ENCODE assay signal across 16 cellular contexts in the genomic region with DNA sequence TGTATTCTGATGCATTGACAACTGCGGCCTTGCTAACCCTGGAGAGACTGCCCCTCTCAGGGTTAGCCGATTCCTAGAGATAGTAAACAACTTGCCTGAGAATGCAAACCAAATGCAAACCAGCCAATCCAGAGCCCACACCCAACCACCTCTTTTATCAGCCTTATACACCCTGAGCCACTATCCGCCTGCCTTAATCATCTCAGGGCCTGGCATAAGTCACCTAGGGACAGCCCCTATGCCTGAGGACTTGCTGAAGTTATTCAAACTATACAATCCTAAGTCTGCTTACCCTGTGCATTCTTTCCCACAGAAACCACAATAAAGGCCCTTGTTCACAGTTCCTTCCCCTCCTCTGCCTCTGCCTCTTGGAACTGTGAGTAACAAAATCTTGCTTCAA.
A peak's percentile ranks its signal among the peaks of the same experiment; 100 is the strongest.
DNase-seq lines count a peak whose midpoint lies in the region; ATAC-seq, FAIRE-seq and TF ChIP-seq lines count a peak whose summit lies in the region.
"Had no signal": no experiment of that assay in that cellular context is flagged by ENCODE, and none has a peak within 500 bp of the region (broad histone marks: within the 10 kb centered on the region; RNA-seq: fewer than 3 reads in every experiment).

No MANE protein-coding gene starts in this region.

- H3K23ac ChIP-seq in mesendoderm (ENCODE audit: low read length): no peak overlapping the region

- WGBS in mesendoderm (ENCODE audit: extremely low coverage, insufficient coverage, low lambda C conversion rate): no CpG with 5 or more reads among the region's 3 CpGs
- 91 to 93% methylated on average over 3 of the region's 3 CpGs for WGBS in aorta, 2 donors

- no peak overlapping the region for H3K9ac ChIP-seq in mesendoderm (ENCODE audit: low read length)

- H3K4me2 ChIP-seq in mesendoderm (ENCODE audit: low read length): no peak overlapping the region
- H3K4me2 ChIP-seq: smooth muscle cell had no signal

- H2BK15ac ChIP-seq in mesendoderm (replicated peaks; ENCODE audit: low read depth): no peak overlapping the region

- H3K56ac ChIP-seq in mesendoderm (ENCODE audit: low read length): no peak overlapping the region

- ATAC-seq in SK-N-SH treated with all-trans-retinoic acid at 6 μM for 48 hours (no peak), aorta (ENCODE audit: low FRiP score) (no peak)

- H3K27me3 ChIP-seq in mesendoderm (ENCODE audit: insufficient read depth, low read length, poor library complexity): no peaks in the 10 kb centered on the region
- H3K27me3 ChIP-seq in aorta (ENCODE audit: control insufficient read depth in 1 of 2, insufficient read depth in 2 of 2, low read length in 1 of 2): no peaks in the 10 kb centered on the region

- peaks cover 2% of the 10 kb centered on the region for H3K27me3 Mint-ChIP-seq in T-helper 2 cell treated with Interferon-gamma antibody and Interleukin-4, amounts not matched to agents 5 μg/mL and 100 μg/mL, for 36 hours (ENCODE audit: low read depth)

- no peak overlapping the region for H3K27ac ChIP-seq in mesendoderm (ENCODE audit: low read depth, low read length)
- H3K27ac ChIP-seq in aorta (ENCODE audit: low read depth in 1 of 2, low read length in 2 of 2): no peak overlapping the region

- no peak overlapping the region for H4K5ac ChIP-seq in mesendoderm (ENCODE audit: low read length)

- no peak for TF ChIP-seq CTCF in D721Med (IDR thresholded peaks at IDR 0.05; ENCODE audit: insufficient read depth, missing control alignments)

- no peaks in the 10 kb centered on the region for H3K36me3 Mint-ChIP-seq in T-helper 2 cell treated with Interferon-gamma antibody and Interleukin-4, amounts not matched to agents 5 μg/mL and 100 μg/mL, for 36 hours (ENCODE audit: low read depth)
- H3K36me3 Mint-ChIP-seq: immature natural killer cell, mesothelial cell of epicardium had no signal

- H3K36me3 ChIP-seq in mesendoderm (ENCODE audit: control insufficient read depth, insufficient read depth, low read length): no peaks in the 10 kb centered on the region
- no peaks in the 10 kb centered on the region for H3K36me3 ChIP-seq in aorta (ENCODE audit: control insufficient read depth in 1 of 2, insufficient read depth in 2 of 2, low read length in 1 of 2)

- no peak overlapping the region for H3K18ac ChIP-seq in mesendoderm (ENCODE audit: low read length)

- peak; percentile 49 for DNase-seq in stimulated activated CD4-positive, alpha-beta T cell treated with anti-CD3 and anti-CD28 coated beads, Interleukin-15, amount 100 ng/mL, for 24 hours
- DNase-seq in stimulated activated CD4-positive, alpha-beta T cell treated with anti-CD3 and anti-CD28 coated beads, Interleukin-12 subunit alpha, Interleukin-12 subunit beta, amount 100 ng/mL, for 4 hours: no peak
- peak; percentile 15 for DNase-seq in T-helper 2 cell treated with Interferon-gamma antibody and Interleukin-4, amounts not matched to agents 5 μg/mL and 100 μg/mL, for 36 hours (ENCODE audit: low spot score)
- DNase-seq in mesendoderm (peak; percentile 21), D721Med (ENCODE audit: insufficient read length, low spot score) (no peak), NCI-H345 (lab: John Stamatoyannopoulos, UW) (no peak), aorta (no peak)
- DNase-seq: AML-193; effector CD4-positive, alpha-beta T cell; immature natural killer cell; KBM-7; NCI-H1417 treated with DMSO at 0.1 percent for 48 hours; T-helper 9 cell had no signal

- no peaks in the 10 kb centered on the region for H3K79me2 ChIP-seq in mesendoderm (ENCODE audit: control insufficient read depth, insufficient read depth, low read length)

- H2BK120ac ChIP-seq in mesendoderm (ENCODE audit: low read depth, low read length): no peak overlapping the region

- H3K9me3 ChIP-seq in aorta (ENCODE audit: control insufficient read depth, low read length): no peaks in the 10 kb centered on the region

- H3K27ac Mint-ChIP-seq in T-helper 2 cell treated with Interferon-gamma antibody and Interleukin-4, amounts not matched to agents 5 μg/mL and 100 μg/mL, for 36 hours: no peak overlapping the region
- H3K27ac Mint-ChIP-seq: immature natural killer cell, mesothelial cell of epicardium had no signal

- H3K79me1 ChIP-seq in mesendoderm (ENCODE audit: low read length): no peaks in the 10 kb centered on the region

- no peak overlapping the region for H3K4me3 Mint-ChIP-seq in T-helper 2 cell treated with Interferon-gamma antibody and Interleukin-4, amounts not matched to agents 5 μg/mL and 100 μg/mL, for 36 hours
- H3K4me3 Mint-ChIP-seq: immature natural killer cell, mesothelial cell of epicardium had no signal

- H3K4me1 ChIP-seq in mesendoderm (ENCODE audit: control insufficient read depth, low read depth, low read length) (peaks cover 13% of the 10 kb centered on the region), aorta (ENCODE audit: control insufficient read depth in 1 of 2, insufficient read depth in 2 of 2, low read length in 2 of 2) (no peaks in the 10 kb centered on the region)

- intact Hi-C loops in aorta (cut with DNase I): no loop called here

- H3K4ac ChIP-seq in mesendoderm (ENCODE audit: low read depth, low read length): no peak overlapping the region

- H3K4me3 ChIP-seq in mesendoderm (ENCODE audit: low read length) (no peak overlapping the region), aorta (ENCODE audit: low read length in 2 of 2) (no peak overlapping the region)
- H3K4me3 ChIP-seq: smooth muscle cell had no signal

- no peak overlapping the region for H2AK5ac ChIP-seq in mesendoderm (ENCODE audit: low read length)

- H3K9me3 Mint-ChIP-seq in T-helper 2 cell treated with Interferon-gamma antibody and Interleukin-4, amounts not matched to agents 5 μg/mL and 100 μg/mL, for 36 hours: no peaks in the 10 kb centered on the region
- H3K9me3 Mint-ChIP-seq: immature natural killer cell, mesothelial cell of epicardium had no signal

- H3K4me1 Mint-ChIP-seq in T-helper 2 cell treated with Interferon-gamma antibody and Interleukin-4, amounts not matched to agents 5 μg/mL and 100 μg/mL, for 36 hours (ENCODE audit: low read depth): peaks cover 6% of the 10 kb centered on the region
- H3K4me1 Mint-ChIP-seq: immature natural killer cell, mesothelial cell of epicardium had no signal

- no peak overlapping the region for H2BK5ac ChIP-seq in mesendoderm (ENCODE audit: low read length)

- no peak overlapping the region for H4K8ac ChIP-seq in mesendoderm (ENCODE audit: low read depth, low read length)

- no peak for FAIRE-seq in D721Med (lab: Jason Lieb, UNC)

TF ChIP-seq in SK-N-SH treated with all-trans-retinoic acid at 6 μM for 48 hours, 23 proteins besides CTCF, POLR2A, EP300 and RAD21:
- no peak for TF ChIP-seq CSDC2 (CRISPR knock-in tag; IDR thresholded peaks at IDR 0.05)
- TF ChIP-seq ZNF565 (CRISPR knock-in tag; conservative IDR thresholded peaks at IDR 0.05; ENCODE audit: low read depth): no peak
- TF ChIP-seq, protein P1, sequence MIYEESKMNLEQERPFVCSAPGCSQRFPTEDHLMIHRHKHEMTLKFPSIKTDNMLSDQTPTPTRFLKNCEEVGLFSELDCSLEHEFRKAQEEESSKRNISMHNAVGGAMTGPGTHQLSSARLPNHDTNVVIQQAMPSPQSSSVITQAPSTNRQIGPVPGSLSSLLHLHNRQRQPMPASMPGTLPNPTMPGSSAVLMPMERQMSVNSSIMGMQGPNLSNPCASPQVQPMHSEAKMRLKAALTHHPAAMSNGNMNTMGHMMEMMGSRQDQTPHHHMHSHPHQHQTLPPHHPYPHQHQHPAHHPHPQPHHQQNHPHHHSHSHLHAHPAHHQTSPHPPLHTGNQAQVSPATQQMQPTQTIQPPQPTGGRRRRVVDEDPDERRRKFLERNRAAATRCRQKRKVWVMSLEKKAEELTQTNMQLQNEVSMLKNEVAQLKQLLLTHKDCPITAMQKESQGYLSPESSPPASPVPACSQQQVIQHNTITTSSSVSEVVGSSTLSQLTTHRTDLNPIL (CRISPR knock-in tag; IDR thresholded peaks at IDR 0.05; ENCODE audit: low read depth): no peak
- no peak for TF ChIP-seq RARB (CRISPR knock-in tag; IDR thresholded peaks at IDR 0.05)
- TF ChIP-seq OSR1 (CRISPR knock-in tag; IDR thresholded peaks at IDR 0.05): no peak
- TF ChIP-seq, protein P2, sequence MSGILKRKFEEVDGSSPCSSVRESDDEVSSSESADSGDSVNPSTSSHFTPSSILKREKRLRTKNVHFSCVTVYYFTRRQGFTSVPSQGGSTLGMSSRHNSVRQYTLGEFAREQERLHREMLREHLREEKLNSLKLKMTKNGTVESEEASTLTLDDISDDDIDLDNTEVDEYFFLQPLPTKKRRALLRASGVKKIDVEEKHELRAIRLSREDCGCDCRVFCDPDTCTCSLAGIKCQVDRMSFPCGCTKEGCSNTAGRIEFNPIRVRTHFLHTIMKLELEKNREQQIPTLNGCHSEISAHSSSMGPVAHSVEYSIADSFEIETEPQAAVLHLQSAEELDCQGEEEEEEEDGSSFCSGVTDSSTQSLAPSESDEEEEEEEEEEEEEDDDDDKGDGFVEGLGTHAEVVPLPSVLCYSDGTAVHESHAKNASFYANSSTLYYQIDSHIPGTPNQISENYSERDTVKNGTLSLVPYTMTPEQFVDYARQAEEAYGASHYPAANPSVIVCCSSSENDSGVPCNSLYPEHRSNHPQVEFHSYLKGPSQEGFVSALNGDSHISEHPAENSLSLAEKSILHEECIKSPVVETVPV (CRISPR knock-in tag; IDR thresholded peaks at IDR 0.05): no peak
- TF ChIP-seq ZFP30 (CRISPR knock-in tag; IDR thresholded peaks at IDR 0.05): no peak
- TF ChIP-seq ESRRG (CRISPR knock-in tag; IDR thresholded peaks at IDR 0.05): no peak
- TF ChIP-seq ZFP3 (CRISPR knock-in tag; IDR thresholded peaks at IDR 0.05): no peak
- no peak for TF ChIP-seq ZNF8 (CRISPR knock-in tag; IDR thresholded peaks at IDR 0.05)

Comparison
In these comparisons a context has a peak if more than half of its experiments do, and no peak if none do; other contexts are left out.
1. DNase-seq: peak in stimulated activated CD4-positive, alpha-beta T cell treated with anti-CD3 and anti-CD28 coated beads, Interleukin-15, amount 100 ng/mL, for 24 hours (single experiment), T-helper 2 cell treated with Interferon-gamma antibody and Interleukin-4, amounts not matched to agents 5 μg/mL and 100 μg/mL, for 36 hours (single experiment) and mesendoderm (single experiment); none in stimulated activated CD4-positive, alpha-beta T cell treated with anti-CD3 and anti-CD28 coated beads, Interleukin-12 subunit alpha, Interleukin-12 subunit beta, amount 100 ng/mL, for 4 hours (single experiment), D721Med (single experiment), NCI-H345 (single experiment) and aorta (0 of 2).